Comparison of ENCODE assay signal across 19 cellular contexts in genomic region chr6:10557886-10558285, GRCh38. TPM values are rescaled to one million over a fixed set of nuclear protein-coding genes. Genes with fewer than 3 reads are reported as not detected.
DNase-seq lines count a peak whose midpoint lies in the region; ATAC-seq and TF ChIP-seq lines count a peak whose summit lies in the region.
"Had no signal": no experiment of that assay in that cellular context is flagged by ENCODE, and none has a peak within 500 bp of the region (broad histone marks: within the 10 kb centered on the region; RNA-seq: fewer than 3 reads in every experiment).

No MANE protein-coding gene starts in this region.

- no peak overlapping the region for H4K91ac ChIP-seq in neuronal stem cell (ENCODE audit: low read depth, low read length, poor library complexity)

- H3K9ac ChIP-seq in HUES48 (ENCODE audit: low read depth, low read length) (peak overlapping the region; percentile 12; the same call in 1 of the 2 replicates), neuronal stem cell (ENCODE audit: low read depth, low read length, poor library complexity) (no peak overlapping the region)
- H3K9ac ChIP-seq: SK-N-SH had no signal

- no peak overlapping the region for H4K8ac ChIP-seq in neuronal stem cell (ENCODE audit: low read depth, low read length)

- H3K27me3 Mint-ChIP-seq in activated CD8-positive, alpha-beta memory T cell treated with anti-CD3 and anti-CD28 coated beads, Interleukin-2, amount 10 ng/mL, durations not matched to agents 7 days and 5 days, result no peaks in the 10 kb centered on the region

- no peak overlapping the region for H3K27ac Mint-ChIP-seq in stimulated activated effector memory CD8-positive, alpha-beta T cell treated with anti-CD3 and anti-CD28 coated beads, Interleukin-12 subunit alpha, Interleukin-12 subunit beta, amount 100 ng/mL, for 72 hours
- no peak overlapping the region for H3K27ac Mint-ChIP-seq in activated CD8-positive, alpha-beta memory T cell treated with anti-CD3 and anti-CD28 coated beads, Interleukin-2, amount 10 ng/mL, durations not matched to agents 7 days and 5 days
- H3K27ac Mint-ChIP-seq: CD8-positive, alpha-beta memory T cell had no signal

- POLR2A ChIA-PET in HEK293T (lab: Yijun Ruan, JAX), result no interaction called here

- H3K36me3 Mint-ChIP-seq in stimulated activated effector memory CD8-positive, alpha-beta T cell treated with anti-CD3 and anti-CD28 coated beads, Interleukin-12 subunit alpha, Interleukin-12 subunit beta, amount 100 ng/mL, for 72 hours, result no peaks in the 10 kb centered on the region
- H3K36me3 Mint-ChIP-seq in activated CD8-positive, alpha-beta memory T cell treated with anti-CD3 and anti-CD28 coated beads, Interleukin-2, amount 10 ng/mL, durations not matched to agents 7 days and 5 days, result no peaks in the 10 kb centered on the region

- H3K14ac ChIP-seq in neuronal stem cell (ENCODE audit: low read length), result no peak overlapping the region

- H3K9me3 ChIP-seq in HUES48 (ENCODE audit: control insufficient read depth, insufficient read depth, low read length) (no peaks in the 10 kb centered on the region), iPS DF 6.9 (ENCODE audit: control insufficient read depth, insufficient read depth, low read length) (no peaks in the 10 kb centered on the region), neuronal stem cell (replicated peaks in 1 of 2; ENCODE audit: control insufficient read depth in 2 of 2, insufficient read depth in 1 of 2, low read depth in 1 of 2, low read length in 2 of 2) (no peaks in the 10 kb centered on the region)
- H3K9me3 ChIP-seq: SK-N-SH had no signal

- H3K27ac ChIP-seq in HUES48 (ENCODE audit: low read depth, low read length) (peak overlapping the region; percentile 78), iPS DF 6.9 (ENCODE audit: low read length) (no peak overlapping the region), neuronal stem cell (replicated peaks; ENCODE audit: low read length) (no peak overlapping the region)
- H3K27ac ChIP-seq: HL-60 had no signal

- no peaks in the 10 kb centered on the region for H3K79me1 ChIP-seq in neuronal stem cell (ENCODE audit: low read depth, low read length)

- H2BK15ac ChIP-seq in neuronal stem cell (ENCODE audit: low read length), result no peak overlapping the region

- no peak overlapping the region for H3K4me3 Mint-ChIP-seq in stimulated activated effector memory CD8-positive, alpha-beta T cell treated with anti-CD3 and anti-CD28 coated beads, Interleukin-12 subunit alpha, Interleukin-12 subunit beta, amount 100 ng/mL, for 72 hours
- H3K4me3 Mint-ChIP-seq in activated CD8-positive, alpha-beta memory T cell treated with anti-CD3 and anti-CD28 coated beads, Interleukin-2, amount 10 ng/mL, durations not matched to agents 7 days and 5 days, result no peak overlapping the region
- H3K4me3 Mint-ChIP-seq: CD8-positive, alpha-beta memory T cell had no signal

- CTCF ChIA-PET in HEK293T (lab: Yijun Ruan, JAX), result no interaction called here
- CTCF ChIA-PET in activated CD8-positive, alpha-beta memory T cell treated with anti-CD3 and anti-CD28 coated beads, Interleukin-2, amount 10 ng/mL, durations not matched to agents 7 days and 5 days (lab: Charles Lee), result no interaction called here

- H2BK120ac ChIP-seq in neuronal stem cell (ENCODE audit: low read depth, low read length), result no peak overlapping the region

- H3K36me3 ChIP-seq in HUES48 (ENCODE audit: control insufficient read depth, insufficient read depth, low read length) (peaks cover 5% of the 10 kb centered on the region; the same call in 1 of the 2 replicates), iPS DF 6.9 (ENCODE audit: control insufficient read depth, insufficient read depth, low read length) (0 out of 2 replicates have a peak, but pooled peaks cover 2% of the 10 kb centered on the region), neuronal stem cell (replicated peaks in 1 of 2; ENCODE audit: control insufficient read depth in 2 of 2, insufficient read depth in 2 of 2, low read length in 2 of 2) (peaks cover 0 to 2% of the 10 kb centered on the region in 2 donors)

- H3K27me3 ChIP-seq in HUES48 (ENCODE audit: control insufficient read depth, insufficient read depth, low read length) (no peaks in the 10 kb centered on the region), iPS DF 6.9 (ENCODE audit: control insufficient read depth, insufficient read depth, low read length) (no peaks in the 10 kb centered on the region), neuronal stem cell (ENCODE audit: control insufficient read depth in 3 of 3, insufficient read depth in 3 of 3, low read depth in 1 of 3, low read length in 3 of 3) (no peaks in the 10 kb centered on the region)

- H3K4me1 ChIP-seq in HUES48 (ENCODE audit: control insufficient read depth, insufficient read depth, low read length), result peaks cover 54% of the 10 kb centered on the region
- no peaks in the 10 kb centered on the region for H3K4me1 ChIP-seq in iPS DF 6.9 (ENCODE audit: control insufficient read depth, insufficient read depth, low read length)
- peaks cover 21 to 30% of the 10 kb centered on the region in 2 donors for H3K4me1 ChIP-seq in neuronal stem cell (ENCODE audit: control insufficient read depth in 2 of 2, insufficient read depth in 1 of 2, low read depth in 1 of 2, low read length in 2 of 2)

- H3K23ac ChIP-seq in neuronal stem cell (ENCODE audit: low read depth, low read length, poor library complexity), result no peak overlapping the region

- H2AK5ac ChIP-seq in neuronal stem cell (ENCODE audit: low read depth, low read length), result no peak overlapping the region

- no peak overlapping the region for H3K18ac ChIP-seq in neuronal stem cell (ENCODE audit: low read length)

- DNase-seq in NCI-H69 (lab: John Stamatoyannopoulos, UW) (peak; percentile 68), iPS DF 6.9 (ENCODE audit: low read depth, low spot score) (no peak), neuronal stem cell (ENCODE audit: low spot score) (no peak), HEK293T (ENCODE audit: extremely low spot score) (no peak)
- no peak for DNase-seq in stimulated activated effector memory CD8-positive, alpha-beta T cell treated with anti-CD3 and anti-CD28 coated beads, Interleukin-12 subunit alpha, Interleukin-12 subunit beta, amount 100 ng/mL, for 72 hours (ENCODE audit: low spot score in 2 of 2)
- DNase-seq in activated CD8-positive, alpha-beta memory T cell treated with anti-CD3 and anti-CD28 coated beads, Interleukin-2, amount 10 ng/mL, durations not matched to agents 7 days and 5 days, result no peak
- DNase-seq: activated CD4-positive, alpha-beta T cell treated with anti-CD3 and anti-CD28 coated beads for 48 hours; activated CD8-positive, alpha-beta memory T cell treated with anti-CD3 and anti-CD28 coated beads, Interleukin-2, amount 50 U/mL, for 48 hours; activated effector memory CD4-positive, alpha-beta T cell treated with anti-CD3 and anti-CD28 coated beads, Interleukin-2, amount 50 U/mL, for 16 hours; CD8-positive, alpha-beta memory T cell; effector CD4-positive, alpha-beta T cell; HCEC 1CT; NCI-H774; stimulated activated CD4-positive, alpha-beta T cell treated with anti-CD3 and anti-CD28 coated beads, Interleukin-2, amount 100 ng/mL, for 24 hours had no signal

- H3K9me3 Mint-ChIP-seq in stimulated activated effector memory CD8-positive, alpha-beta T cell treated with anti-CD3 and anti-CD28 coated beads, Interleukin-12 subunit alpha, Interleukin-12 subunit beta, amount 100 ng/mL, for 72 hours, result no peaks in the 10 kb centered on the region
- H3K9me3 Mint-ChIP-seq in activated CD8-positive, alpha-beta memory T cell treated with anti-CD3 and anti-CD28 coated beads, Interleukin-2, amount 10 ng/mL, durations not matched to agents 7 days and 5 days (ENCODE audit: low read depth), result no peaks in the 10 kb centered on the region

- H3K4me1 Mint-ChIP-seq in stimulated activated effector memory CD8-positive, alpha-beta T cell treated with anti-CD3 and anti-CD28 coated beads, Interleukin-12 subunit alpha, Interleukin-12 subunit beta, amount 100 ng/mL, for 72 hours, result peaks cover 6% of the 10 kb centered on the region
- no peaks in the 10 kb centered on the region for H3K4me1 Mint-ChIP-seq in activated CD8-positive, alpha-beta memory T cell treated with anti-CD3 and anti-CD28 coated beads, Interleukin-2, amount 10 ng/mL, durations not matched to agents 7 days and 5 days

- H3K4me2 ChIP-seq in neuronal stem cell (ENCODE audit: insufficient read depth, low read length, poor library complexity, severe bottlenecking), result peak overlapping the region; percentile 49
- H3K4me2 ChIP-seq: SK-N-SH had no signal

- peak overlapping the region; percentile 82 for H3K4me3 ChIP-seq in HUES48 (ENCODE audit: low read depth, low read length)
- peak overlapping the region; percentile 74; the same call in 1 of the 2 replicates for H3K4me3 ChIP-seq in iPS DF 6.9 (ENCODE audit: low read length)
- peak overlapping the region; percentile 7 to 70 for H3K4me3 ChIP-seq in neuronal stem cell (ENCODE audit: low read length in 2 of 2)

- no peak for ATAC-seq in stimulated activated effector memory CD8-positive, alpha-beta T cell treated with anti-CD3 and anti-CD28 coated beads, Interleukin-12 subunit alpha, Interleukin-12 subunit beta, amount 100 ng/mL, for 72 hours
- ATAC-seq in esophagus mucosa, result no peak
- ATAC-seq in activated CD8-positive, alpha-beta memory T cell treated with anti-CD3 and anti-CD28 coated beads, Interleukin-2, amount 10 ng/mL, durations not matched to agents 7 days and 5 days, result no peak
- ATAC-seq: Panc1 had no signal

- H3K4ac ChIP-seq in neuronal stem cell (ENCODE audit: low read length), result no peak overlapping the region

- H2AFZ ChIP-seq in neuronal stem cell (ENCODE audit: low read length), result no peak overlapping the region

- H2BK12ac ChIP-seq in neuronal stem cell (ENCODE audit: low read length), result no peak overlapping the region

- H2BK5ac ChIP-seq in neuronal stem cell (ENCODE audit: low read length), result no peak overlapping the region

TF ChIP-seq in HEK293T, 16 proteins besides CTCF, POLR2A, EP300 and RAD21:
- TF ChIP-seq NFRKB (IDR thresholded peaks at IDR 0.05) (no peak), FOXK2 (IDR thresholded peaks at IDR 0.05) (no peak)

RNA-seq across cellular contexts. Expression of gene GCNT2, which starts 36.7 kb away (rescaled TPM):
- polyA plus RNA-seq in neuronal stem cell (2013, experiment 1 of 2), result 20.2 TPM
- 20.7 TPM for polyA plus RNA-seq in neuronal stem cell (2013, experiment 2 of 2)
- 8.1 TPM for total RNA-seq in esophagus mucosa
- total RNA-seq in activated CD8-positive, alpha-beta memory T cell treated with anti-CD3 and anti-CD28 coated beads, Interleukin-2, amount 10 ng/mL, durations not matched to agents 7 days and 5 days, result 1 to 10 TPM; 2.2 to 4.3 TPM
